ENCODE assay signal across 8 cellular contexts in the genomic region with DNA sequence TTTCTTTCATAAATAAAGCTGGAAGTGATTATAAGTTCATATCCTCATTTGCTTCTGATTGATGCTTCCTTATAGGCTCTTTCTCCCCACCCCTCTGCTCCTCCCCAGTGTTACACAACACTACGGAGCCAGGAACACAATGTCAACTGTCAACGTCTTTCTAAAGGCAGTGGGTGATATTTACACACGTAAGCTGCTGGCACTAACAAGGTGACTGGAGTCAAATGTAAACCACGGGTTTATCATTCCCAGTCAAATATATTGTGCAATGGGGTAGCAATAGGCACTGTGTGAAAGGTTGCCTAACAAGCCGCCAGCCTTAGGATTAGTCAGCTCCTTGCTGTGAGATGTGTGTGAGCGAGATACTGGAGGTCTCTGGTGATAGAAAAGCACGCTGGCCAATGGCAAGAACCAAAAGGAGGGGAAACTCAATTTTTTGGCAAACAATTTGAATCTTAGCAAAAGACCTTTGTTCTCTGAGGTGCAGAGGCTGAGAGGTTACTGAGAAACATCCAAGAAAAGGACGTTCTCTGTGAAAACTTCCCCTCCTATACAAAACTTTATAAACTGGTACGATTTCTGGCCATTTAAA. TPM values are rescaled to one million over a fixed set of nuclear protein-coding genes. Genes with fewer than 3 reads are reported as not detected.
A peak's percentile ranks its signal among the peaks of the same experiment; 100 is the strongest.
DNase-seq lines count a peak whose midpoint lies in the region; ATAC-seq and TF ChIP-seq lines count a peak whose summit lies in the region.

No MANE protein-coding gene starts in this region.

- H3K79me2 ChIP-seq in fibroblast of lung (ENCODE audit: control insufficient read depth, insufficient read depth, low read length): no peaks in the 10 kb centered on the region

- H4K20me1 ChIP-seq in fibroblast of lung (ENCODE audit: control insufficient read depth, extremely low read depth, insufficient read depth, low read length): no peaks in the 10 kb centered on the region

- peak overlapping the region; percentile 79 for H3K4me2 ChIP-seq in fibroblast of lung (ENCODE audit: extremely low read depth, insufficient read depth, low read length)

- no peak overlapping the region for H2AFZ ChIP-seq in fibroblast of lung (ENCODE audit: low read length)

- TF ChIP-seq CTCF in fibroblast of lung (conservative IDR thresholded peaks at IDR 0.05 in 1 of 2, IDR thresholded peaks at IDR 0.05 in 1 of 2; ENCODE audit: low read depth in 1 of 2, low read length in 2 of 2) (no peak), neutrophil (IDR thresholded peaks at IDR 0.05) (no peak)

- H3K27me3 ChIP-seq in fibroblast of lung (ENCODE audit: control insufficient read depth, insufficient read depth, low read length) (no peaks in the 10 kb centered on the region), neutrophil (no peaks in the 10 kb centered on the region)

- no peaks in the 10 kb centered on the region for H3K9me3 ChIP-seq in fibroblast of lung (ENCODE audit: control insufficient read depth, insufficient read depth, low read depth, low read length)
- no peaks in the 10 kb centered on the region for H3K9me3 ChIP-seq in neutrophil

- H3K4me1 ChIP-seq in fibroblast of lung (ENCODE audit: control insufficient read depth, extremely low read depth, insufficient read depth, low read length): peaks cover 2% of the 10 kb centered on the region
- H3K4me1 ChIP-seq in neutrophil (ENCODE audit: control insufficient read depth in 1 of 2, insufficient read depth in 1 of 2, low read depth in 1 of 2, low read length in 1 of 2): peaks cover 6 to 7% of the 10 kb centered on the region in 2 experiments

- peak; percentile 6 for DNase-seq in stimulated activated CD4-positive, alpha-beta T cell treated with anti-CD3 and anti-CD28 coated beads, Interleukin-1b, Interleukin-23, amount 100 ng/mL, for 48 hours
- DNase-seq in stimulated activated CD4-positive, alpha-beta T cell treated with anti-CD3 and anti-CD28 coated beads, Interleukin-2, amount 100 ng/mL, for 24 hours: no peak
- peak; percentile 69 for DNase-seq in SHP77 treated with DMSO at 0.1 percent for 48 hours (lab: John Stamatoyannopoulos, UW)
- peak; percentile 92 to 100 for DNase-seq in fibroblast of lung (ENCODE audit: low read depth in 2 of 2)

- H3K9ac ChIP-seq in fibroblast of lung (ENCODE audit: insufficient read depth, low read length): no peak overlapping the region

- no peak for ATAC-seq in HG02973 (IDR thresholded peaks at IDR 0.05; ENCODE audit: unreplicated experiment)
- no peak for ATAC-seq in GM18868 (IDR thresholded peaks at IDR 0.05; ENCODE audit: unreplicated experiment)
- no peak for ATAC-seq in HG02623 (IDR thresholded peaks at IDR 0.05; ENCODE audit: unreplicated experiment)

- H3K36me3 ChIP-seq in fibroblast of lung (ENCODE audit: control insufficient read depth, insufficient read depth, low read length): no peaks in the 10 kb centered on the region
- H3K36me3 ChIP-seq in neutrophil: no peaks in the 10 kb centered on the region

- H3K27ac ChIP-seq in fibroblast of lung (ENCODE audit: insufficient read depth, low read length) (peak overlapping the region; percentile 57), neutrophil (no peak overlapping the region)

- H3K4me3 ChIP-seq in fibroblast of lung (replicated peaks in 1 of 4; ENCODE audit: control extremely low read depth in 1 of 4, insufficient read depth in 1 of 4, low read depth in 3 of 4, low read length in 4 of 4): peak overlapping the region in 1 of 4 experiments; percentile 5
- peak overlapping the region; percentile 6 to 43 for H3K4me3 ChIP-seq in neutrophil (ENCODE audit: low read depth in 1 of 2, low read length in 1 of 2)

RNA-seq across cellular contexts. Expression of a gene that starts 22.1 kb away (rescaled TPM):
- total RNA-seq in fibroblast of lung: 405 and 534 TPM in 2 replicates
- polyA plus RNA-seq in fibroblast of lung: 132 and 135 TPM in 2 replicates
- 81.1 and 85.9 TPM in 2 replicates for polyA plus RNA-seq in fibroblast of lung (2012)
- 172 and 257 TPM in 2 replicates for polyA minus RNA-seq in fibroblast of lung (ENCODE audit: low replicate concordance)

Comparison
In these comparisons a context has a peak if more than half of its experiments do, and no peak if none do; other contexts are left out.
1. DNase-seq: peak in stimulated activated CD4-positive, alpha-beta T cell treated with anti-CD3 and anti-CD28 coated beads, Interleukin-1b, Interleukin-23, amount 100 ng/mL, for 48 hours (single experiment), SHP77 treated with DMSO at 0.1 percent for 48 hours (single experiment) and fibroblast of lung (2 of 2); none in stimulated activated CD4-positive, alpha-beta T cell treated with anti-CD3 and anti-CD28 coated beads, Interleukin-2, amount 100 ng/mL, for 24 hours (0 of 2).